In the genomic region with DNA sequence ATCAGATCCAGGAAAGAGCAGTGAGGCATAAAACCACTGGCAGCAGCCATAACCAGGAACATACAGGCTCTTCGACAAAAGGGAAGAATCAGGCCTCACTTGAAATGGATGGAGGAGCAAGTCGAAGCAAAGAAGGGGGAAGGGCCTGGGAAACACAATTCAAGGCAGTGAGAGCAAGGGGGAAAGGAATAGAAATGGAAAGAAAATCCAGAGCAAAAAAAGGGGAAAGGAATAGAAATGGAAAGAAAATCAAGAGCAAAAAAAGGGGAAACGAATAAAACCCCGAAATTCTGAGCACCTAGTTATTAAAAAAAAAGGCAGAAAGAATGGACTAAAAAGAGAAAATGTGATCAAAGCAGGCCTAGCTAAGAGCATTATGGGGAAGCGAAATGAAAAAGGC, we compare ENCODE assay signal across 22 cellular contexts.
"Had no signal": no experiment of that assay in that cellular context is flagged by ENCODE, and none has a peak within 500 bp of the region (broad histone marks: within the 10 kb centered on the region; RNA-seq: fewer than 3 reads in every experiment).

No MANE protein-coding gene starts in this region.

- DNase-seq: activated B cell treated with CpG ODN at 0.5 μM for 24 hours; activated CD4-positive, alpha-beta T cell treated with anti-CD3 and anti-CD28 coated beads for 1 hour; activated CD4-positive, alpha-beta T cell treated with anti-CD3 and anti-CD28 coated beads, Interleukin-2, amount 10 ng/mL, durations not matched to agents 24 days and 14 days; activated CD4-positive, alpha-beta T cell treated with anti-CD3 and anti-CD28 coated beads, Interleukin-2, amount 50 U/mL, for 48 hours; activated CD8-positive, alpha-beta memory T cell treated with anti-CD3 and anti-CD28 coated beads, Interleukin-2, amount 10 ng/mL, durations not matched to agents 7 days and 5 days; activated effector memory CD4-positive, alpha-beta T cell treated with anti-CD3 and anti-CD28 coated beads, Interleukin-2, amount 50 U/mL, for 16 hours; activated naive CD4-positive, alpha-beta T cell treated with Interleukin-2 at 50 U/mL for 16 hours; activated T-cell treated with anti-CD3 and anti-CD28 coated beads, Interleukin-2, amount 50 U/mL, for 24 hours; amygdala; Kasumi-1; NCI-H1092; NCI-H1417 treated with DMSO at 0.1 percent for 48 hours; NCI-H1694; NCI-H2029; NCI-H510A treated with DMSO at 0.1 percent for 48 hours; Peyer's patch; Right ventricle myocardium superior; SJCRH30; SW 1271 had no signal

- H3K36me3 ChIP-seq: Peyer's patch, SJCRH30 had no signal

- H3K27ac ChIP-seq: Peyer's patch, RWPE1, SJCRH30 had no signal

- ATAC-seq: activated CD8-positive, alpha-beta memory T cell treated with anti-CD3 and anti-CD28 coated beads, Interleukin-2, amount 10 ng/mL, durations not matched to agents 7 days and 5 days; SK-N-SH treated with all-trans-retinoic acid at 6 μM for 48 hours had no signal

- H3K27me3 ChIP-seq: Peyer's patch, SJCRH30 had no signal

- H3K4me1 ChIP-seq: Peyer's patch had no signal

- FAIRE-seq: astrocyte had no signal

- H3K9me3 ChIP-seq: Peyer's patch, SJCRH30 had no signal

- H3K4me3 ChIP-seq: Peyer's patch, SJCRH30 had no signal
